ENCODE assay signal across 12 cellular contexts in genomic region chr13:99967884-99968520, GRCh38. TPM values are rescaled to one million over a fixed set of nuclear protein-coding genes. Genes with fewer than 3 reads are reported as not detected.
DNase-seq lines count a peak whose midpoint lies in the region; ATAC-seq and TF ChIP-seq lines count a peak whose summit lies in the region.
"Had no signal": no experiment of that assay in that cellular context is flagged by ENCODE, and none has a peak within 500 bp of the region (broad histone marks: within the 10 kb centered on the region; RNA-seq: fewer than 3 reads in every experiment).

No MANE protein-coding gene starts in this region.

- no peak overlapping the region for H3K4me3 Mint-ChIP-seq in activated CD4-positive, alpha-beta T cell treated with anti-CD3 and anti-CD28 coated beads, Interleukin-2, amount 10 ng/mL, durations not matched to agents 24 days and 14 days

- no peaks in the 10 kb centered on the region for H3K9me3 ChIP-seq in WERI-Rb-1 (ENCODE audit: severe bottlenecking)
- no peaks in the 10 kb centered on the region for H3K9me3 ChIP-seq in iPS-18a (ENCODE audit: control insufficient read depth, low read depth, low read length)
- H3K9me3 ChIP-seq in stomach, result peaks cover 0 to 25% (median 2%) of the 10 kb centered on the region in 4 donors
- H3K9me3 ChIP-seq: BE2C had no signal

- peak overlapping the region; percentile 89 for H3K9ac ChIP-seq in iPS-18a (ENCODE audit: low read length)

- peak; percentile 61 for DNase-seq in activated CD4-positive, alpha-beta T cell treated with anti-CD3 and anti-CD28 coated beads, Interleukin-2, amount 10 ng/mL, durations not matched to agents 24 days and 14 days
- DNase-seq in activated CD4-positive, alpha-beta T cell treated with anti-CD3 and anti-CD28 coated beads, Interleukin-2, amount 50 U/mL, for 1 hour, result no peak
- DNase-seq in WERI-Rb-1 (peak; percentile 62), stomach (no peak), EL (no peak)
- DNase-seq: activated CD4-positive, alpha-beta T cell treated with anti-CD3 and anti-CD28 coated beads for 36 hours; BE2C; NCI-H226 had no signal

- TF ChIP-seq POLR2A in stomach (IDR thresholded peaks at IDR 0.05), result no peak

- TF ChIP-seq EP300 in stomach (IDR thresholded peaks at IDR 0.05), result no peak

- intact Hi-C loops in activated CD4-positive, alpha-beta T cell treated with anti-CD3 and anti-CD28 coated beads, Interleukin-2, amount 10 ng/mL, durations not matched to agents 24 days and 14 days (cut with micrococcal nuclease), result loop anchor here (1.0 kb wide), 1 partner anchor 8 kb away; no protein-coding TSS in a partner anchor
- intact Hi-C loops in stomach (cut with DNase I; ENCODE audit: low total_unique reads), result no loop called here

- H3K27me3 Mint-ChIP-seq in activated CD4-positive, alpha-beta T cell treated with anti-CD3 and anti-CD28 coated beads, Interleukin-2, amount 10 ng/mL, durations not matched to agents 24 days and 14 days, result peaks cover 61% of the 10 kb centered on the region

- H3K36me3 ChIP-seq in WERI-Rb-1 (peaks cover 10% of the 10 kb centered on the region), iPS-18a (ENCODE audit: control insufficient read depth, low read depth, low read length) (peaks cover 55% of the 10 kb centered on the region), stomach (no peaks in the 10 kb centered on the region)
- H3K36me3 ChIP-seq: BE2C had no signal

- WGBS in stomach, 5 donors, result 6 to 13% (median 7%) methylated on average over 28 to 58 of the region's 58 CpGs

- no peak for TF ChIP-seq CTCF in WERI-Rb-1 (IDR thresholded peaks at IDR 0.05; ENCODE audit: low read depth, low read length)
- TF ChIP-seq CTCF in stomach (IDR thresholded peaks at IDR 0.05), result no peak

- ATAC-seq in GM21717 (IDR thresholded peaks at IDR 0.05; ENCODE audit: unreplicated experiment) (no peak), HG02798 (IDR thresholded peaks at IDR 0.05; ENCODE audit: poor library complexity, unreplicated experiment) (no peak)
- ATAC-seq: activated CD4-positive, alpha-beta T cell treated with anti-CD3 and anti-CD28 coated beads for 36 hours had no signal

- H3K9me3 Mint-ChIP-seq in activated CD4-positive, alpha-beta T cell treated with anti-CD3 and anti-CD28 coated beads, Interleukin-2, amount 10 ng/mL, durations not matched to agents 24 days and 14 days, result peaks cover 10% of the 10 kb centered on the region

- peaks cover 50% of the 10 kb centered on the region for H3K27me3 ChIP-seq in WERI-Rb-1 (ENCODE audit: insufficient read depth, low read depth, severe bottlenecking)
- peaks cover 15% of the 10 kb centered on the region for H3K27me3 ChIP-seq in iPS-18a (ENCODE audit: control insufficient read depth, insufficient read depth, low read length)
- peaks cover 48 to 100% (median 85%) of the 10 kb centered on the region in 3 donors for H3K27me3 ChIP-seq in stomach

- peak overlapping the region; percentile 79 for H3K27ac Mint-ChIP-seq in activated CD4-positive, alpha-beta T cell treated with anti-CD3 and anti-CD28 coated beads, Interleukin-2, amount 10 ng/mL, durations not matched to agents 24 days and 14 days
- H3K27ac Mint-ChIP-seq: activated CD4-positive, alpha-beta T cell treated with anti-CD3 and anti-CD28 coated beads for 36 hours had no signal

- peaks cover 17% of the 10 kb centered on the region for H3K36me3 Mint-ChIP-seq in activated CD4-positive, alpha-beta T cell treated with anti-CD3 and anti-CD28 coated beads, Interleukin-2, amount 10 ng/mL, durations not matched to agents 24 days and 14 days (ENCODE audit: low read depth)

- H3K4me1 ChIP-seq in iPS-18a (ENCODE audit: control insufficient read depth, low read depth, low read length) (peaks cover 45% of the 10 kb centered on the region), stomach (peaks cover 37 to 44% (median 38%) of the 10 kb centered on the region in 4 donors)
- H3K4me1 ChIP-seq: BE2C had no signal

- H3K4me1 Mint-ChIP-seq in activated CD4-positive, alpha-beta T cell treated with anti-CD3 and anti-CD28 coated beads, Interleukin-2, amount 10 ng/mL, durations not matched to agents 24 days and 14 days, result peaks cover 17% of the 10 kb centered on the region

- H3K4me3 ChIP-seq in WERI-Rb-1 (ENCODE audit: low read depth, low read length) (peak overlapping the region; percentile 93), iPS-18a (ENCODE audit: low read length) (peak overlapping the region; percentile 99), stomach (peak overlapping the region; percentile 25 to 51 (median 34))

- H3K27ac ChIP-seq in WERI-Rb-1, result peak overlapping the region; percentile 89
- H3K27ac ChIP-seq in iPS-18a (ENCODE audit: low read length), result peak overlapping the region; percentile 73
- H3K27ac ChIP-seq in stomach, result no peak overlapping the region

RNA-seq across cellular contexts. Expression of gene ZIC5, which starts 3.6 kb away (rescaled TPM):
- total RNA-seq in activated CD4-positive, alpha-beta T cell treated with anti-CD3 and anti-CD28 coated beads, Interleukin-2, amount 10 ng/mL, durations not matched to agents 24 days and 14 days, result not detected in 2 replicates
- not detected for total RNA-seq in stomach
- not detected for polyA plus RNA-seq in stomach
- total RNA-seq: activated CD4-positive, alpha-beta T cell treated with anti-CD3 and anti-CD28 coated beads for 36 hours; esophagus mucosa had no signal

RNA-seq across cellular contexts. Expression of gene ZIC2, which starts 13.6 kb away (rescaled TPM):
- 0.07 TPM in 1 of 2 replicates, not detected in the other for total RNA-seq in activated CD4-positive, alpha-beta T cell treated with anti-CD3 and anti-CD28 coated beads, Interleukin-2, amount 10 ng/mL, durations not matched to agents 24 days and 14 days
- not detected for total RNA-seq in stomach
- polyA plus RNA-seq in stomach, result not detected
- total RNA-seq: activated CD4-positive, alpha-beta T cell treated with anti-CD3 and anti-CD28 coated beads for 36 hours had no signal

Comparison
In these comparisons a context has a peak if more than half of its experiments do, and no peak if none do; other contexts are left out.
1. DNase-seq: peak in activated CD4-positive, alpha-beta T cell treated with anti-CD3 and anti-CD28 coated beads, Interleukin-2, amount 10 ng/mL, durations not matched to agents 24 days and 14 days (single experiment) and WERI-Rb-1 (single experiment); none in activated CD4-positive, alpha-beta T cell treated with anti-CD3 and anti-CD28 coated beads, Interleukin-2, amount 50 U/mL, for 1 hour (single experiment), stomach (single experiment) and EL (single experiment).
2. H3K27ac ChIP-seq: peak in WERI-Rb-1 (single experiment) and iPS-18a (single experiment); none in stomach (0 of 5).
3. H3K4me3 ChIP-seq: peak in every context shown above with its lines; median percentile 99 in iPS-18a; 93 in WERI-Rb-1; 34 in stomach.